Comparison of ENCODE assay signal across 11 cellular contexts in genomic region chr19:5225486-5226345, GRCh38.
DNase-seq lines count a peak whose midpoint lies in the region; ATAC-seq and TF ChIP-seq lines count a peak whose summit lies in the region.
"Had no signal": no experiment of that assay in that cellular context is flagged by ENCODE, and none has a peak within 500 bp of the region (broad histone marks: within the 10 kb centered on the region; RNA-seq: fewer than 3 reads in every experiment).

No MANE protein-coding gene starts in this region.

- BruUV-seq in OCI-LY7 (replicated peaks; lab: Mats Ljungman, UMichigan): no TSS peak

- CTCF ChIA-PET in OCI-LY7 (lab: Charles Lee; ENCODE audit: unreplicated experiment): no interaction called here

- in situ Hi-C loops in gastrocnemius medialis (cut with MboI; ENCODE audit: low sequenced_read_pairs in 4 of 4): no loop called here

- TF ChIP-seq CTCF in OCI-LY7 (conservative IDR thresholded peaks at IDR 0.05; ENCODE audit: low read length): peak; percentile 79
- peak; percentile 54 for TF ChIP-seq CTCF in epithelial cell of esophagus (IDR thresholded peaks at IDR 0.05; ENCODE audit: insufficient read depth, low read depth, low read length, missing control alignments)
- TF ChIP-seq CTCF in gastrocnemius medialis (IDR thresholded peaks at IDR 0.05 in 4 of 5, conservative IDR thresholded peaks at IDR 0.05 in 1 of 5): peak in 4 of 5 experiments; percentile 14 to 52 (median 32)

- intact Hi-C loops in OCI-LY7 (cut with micrococcal nuclease; ENCODE audit: unreplicated experiment): loop anchor here (2.0 to 5.0 kb wide), 2 partner anchors 51 to 117 kb away; partner anchors contain the start of gene PTPRS
- intact Hi-C loops in gastrocnemius medialis (cut with DNase I; ENCODE audit: low total_unique reads): no loop called here

- TF ChIP-seq POLR2A in gastrocnemius medialis (IDR thresholded peaks at IDR 0.05): no peak

- H3K9me3 ChIP-seq in OCI-LY7 (ENCODE audit: low read length) (no peaks in the 10 kb centered on the region), gastrocnemius medialis (no peaks in the 10 kb centered on the region)
- H3K9me3 ChIP-seq: sigmoid colon, thyroid gland had no signal

- H3K79me2 ChIP-seq in OCI-LY7 (ENCODE audit: insufficient read depth, low read depth, low read length): no peaks in the 10 kb centered on the region

- DNase-seq in NCI-H82 (lab: John Stamatoyannopoulos, UW): peak; percentile 20
- no peak for DNase-seq in NCI-H82 treated with DMSO at 0.1 percent for 48 hours (lab: John Stamatoyannopoulos, UW; ENCODE audit: unreplicated experiment)
- peak; percentile 33 for DNase-seq in OCI-LY7 (ENCODE audit: low spot score)
- no peak for DNase-seq in epithelial cell of esophagus (ENCODE audit: low read depth)
- no peak for DNase-seq in gastrocnemius medialis
- no peak for DNase-seq in KG1 (lab: John Stamatoyannopoulos, UW)
- DNase-seq: CD4-positive, CD25-positive, alpha-beta regulatory T cell; sigmoid colon had no signal

- H3K27me3 ChIP-seq in gastrocnemius medialis: no peaks in the 10 kb centered on the region
- H3K27me3 ChIP-seq: sigmoid colon, thyroid gland had no signal

- H3K4me1 ChIP-seq in OCI-LY7 (ENCODE audit: insufficient read depth, low read length, poor library complexity, severe bottlenecking) (no peaks in the 10 kb centered on the region), gastrocnemius medialis (no peaks in the 10 kb centered on the region)
- H3K4me1 ChIP-seq: thyroid gland had no signal

- H3K27ac ChIP-seq in OCI-LY7 (ENCODE audit: low read depth, low read length, poor library complexity, severe bottlenecking) (no peak overlapping the region), gastrocnemius medialis (no peak overlapping the region)
- H3K27ac ChIP-seq: sigmoid colon, thyroid gland had no signal

- no peak overlapping the region for H2AFZ ChIP-seq in OCI-LY7 (ENCODE audit: low read length)

- POLR2A ChIA-PET in OCI-LY7 (lab: Charles Lee): interaction anchor here (0.6 kb wide), 1 partner anchor 9 kb away, joined by 5 read pairs; no protein-coding TSS in a partner anchor

- H3K36me3 ChIP-seq in OCI-LY7 (ENCODE audit: insufficient read depth, low read length): peaks cover 10% of the 10 kb centered on the region; the same call in 1 of the 2 replicates
- peaks cover 0 to 11% of the 10 kb centered on the region in 2 donors for H3K36me3 ChIP-seq in gastrocnemius medialis

- no peaks in the 10 kb centered on the region for H3K9me2 ChIP-seq in OCI-LY7 (ENCODE audit: insufficient read depth, low read length)

- H3K4me3 ChIP-seq in OCI-LY7 (ENCODE audit: low read depth, low read length, poor library complexity, severe bottlenecking): no peak overlapping the region
- no peak overlapping the region for H3K4me3 ChIP-seq in epithelial cell of esophagus (ENCODE audit: low read length)
- H3K4me3 ChIP-seq in gastrocnemius medialis: no peak overlapping the region
- H3K4me3 ChIP-seq: sigmoid colon, thyroid gland had no signal

- ATAC-seq in gastrocnemius medialis: no peak
- ATAC-seq in GM18873 (IDR thresholded peaks at IDR 0.05; ENCODE audit: low FRiP score, unreplicated experiment): no peak
- ATAC-seq in GM18870 (IDR thresholded peaks at IDR 0.05; ENCODE audit: unreplicated experiment): no peak

- no peak overlapping the region for H3K4me2 ChIP-seq in OCI-LY7 (ENCODE audit: low read length)

- H4K20me1 ChIP-seq in OCI-LY7 (ENCODE audit: insufficient read depth, low read length): no peaks in the 10 kb centered on the region

Comparison
In these comparisons a context has a peak if more than half of its experiments do, and no peak if none do; other contexts are left out.
1. DNase-seq: peak in NCI-H82 (single experiment) and OCI-LY7 (single experiment); none in NCI-H82 treated with DMSO at 0.1 percent for 48 hours (single experiment), epithelial cell of esophagus (single experiment), gastrocnemius medialis (0 of 2) and KG1 (single experiment).
2. Peak in every context shown above with its lines, with median percentiles within 50 percentile points of each other: CTCF ChIP-seq.